ENCODE assay signal across 1 cellular context in genomic region chr4:3263053-3263958, GRCh38.
TF ChIP-seq lines count a peak whose summit lies in the region.

No MANE protein-coding gene starts in this region.

TF ChIP-seq in HepG2, 621 proteins besides CTCF, POLR2A, EP300 and RAD21:
- TF ChIP-seq ZNF33B (CRISPR knock-in tag; IDR thresholded peaks at IDR 0.05): no peak
- TF ChIP-seq ZBTB49 (CRISPR knock-in tag; IDR thresholded peaks at IDR 0.05; ENCODE audit: borderline replicate concordance): no peak
- TF ChIP-seq YEATS4 (CRISPR knock-in tag; IDR thresholded peaks at IDR 0.05; ENCODE audit: borderline replicate concordance): no peak
- TF ChIP-seq ZNF282 (IDR thresholded peaks at IDR 0.05; ENCODE audit: partially characterized antibody): no peak
- no peak for TF ChIP-seq HIVEP1 (CRISPR knock-in tag; IDR thresholded peaks at IDR 0.05)
- no peak for TF ChIP-seq FIP1L1 (IDR thresholded peaks at IDR 0.05; ENCODE audit: borderline replicate concordance, insufficient read depth, low read depth, low read length)
- TF ChIP-seq HNRNPL (IDR thresholded peaks at IDR 0.05; ENCODE audit: low read depth, low read length): no peak
- no peak for TF ChIP-seq ZNF367 (CRISPR knock-in tag; IDR thresholded peaks at IDR 0.05; ENCODE audit: borderline replicate concordance)
- no peak for TF ChIP-seq PLRG1 (conservative IDR thresholded peaks at IDR 0.05)
- TF ChIP-seq ZBTB33 (CRISPR knock-in tag; IDR thresholded peaks at IDR 0.05): no peak
- no peak for TF ChIP-seq CSRNP1 (CRISPR knock-in tag; IDR thresholded peaks at IDR 0.05)
- TF ChIP-seq ZNF101 (CRISPR knock-in tag; IDR thresholded peaks at IDR 0.05; ENCODE audit: borderline replicate concordance, low read depth): no peak
